Comparison of ENCODE assay signal across 23 cellular contexts in genomic region chr2:238701907-238702206, GRCh38.
"Had no signal": no experiment of that assay in that cellular context is flagged by ENCODE, and none has a peak within 500 bp of the region (broad histone marks: within the 10 kb centered on the region; RNA-seq: fewer than 3 reads in every experiment).

No MANE protein-coding gene starts in this region.

- H3K27ac ChIP-seq: brain microvascular endothelial cell, gastrocnemius medialis, left lung, neutrophil, skin epidermis had no signal

- H3K4me1 Mint-ChIP-seq: activated naive CD4-positive, alpha-beta T cell treated with anti-CD3 and anti-CD28 coated beads, Interleukin-2, amount 10 ng/mL, durations not matched to agents 7 days and 5 days; activated naive CD8-positive, alpha-beta T cell treated with anti-CD3 and anti-CD28 coated beads, Interleukin-2, amount 50 U/mL, for 24 hours; central memory CD8-positive, alpha-beta T cell had no signal

- H3K36me3 ChIP-seq: brain microvascular endothelial cell, gastrocnemius medialis, left lung, neutrophil, upper lobe of right lung had no signal

- ATAC-seq: activated CD8-positive, alpha-beta T cell treated with anti-CD3 and anti-CD28 coated beads, Interleukin-2, amount 10 ng/mL, durations not matched to agents 7 days and 5 days; esophagus mucosa; gastrocnemius medialis; left lung; right cardiac atrium; stimulated activated naive CD8-positive, alpha-beta T cell treated with anti-CD3 and anti-CD28 coated beads, Interleukin-15, amount 100 ng/mL, for 72 hours; upper lobe of right lung had no signal

- H3K9me3 ChIP-seq: gastrocnemius medialis, left lung, neutrophil, upper lobe of right lung had no signal

- H3K4me3 ChIP-seq: gastrocnemius medialis, left lung, skin epidermis, upper lobe of right lung had no signal

- H3K27me3 ChIP-seq: brain microvascular endothelial cell, left lung, neutrophil, upper lobe of right lung had no signal

- H3K36me3 Mint-ChIP-seq: activated naive CD4-positive, alpha-beta T cell treated with anti-CD3 and anti-CD28 coated beads, Interleukin-2, amount 10 ng/mL, durations not matched to agents 7 days and 5 days; naive B cell had no signal

- DNase-seq: activated CD4-positive, alpha-beta T cell treated with anti-CD3 and anti-CD28 coated beads for 48 hours; activated CD4-positive, CD25-positive, alpha-beta regulatory T cell; activated CD8-positive, alpha-beta T cell treated with anti-CD3 and anti-CD28 coated beads, Interleukin-2, amount 10 ng/mL, durations not matched to agents 7 days and 5 days; activated effector memory CD4-positive, alpha-beta T cell treated with Interleukin-2 at 50 U/mL for 16 hours; activated naive CD4-positive, alpha-beta T cell treated with anti-CD3 and anti-CD28 coated beads, Interleukin-2, amount 10 ng/mL, durations not matched to agents 7 days and 5 days; activated naive CD8-positive, alpha-beta T cell treated with anti-CD3 and anti-CD28 coated beads, Interleukin-2, amount 50 U/mL, for 24 hours; anterior cingulate cortex; brain microvascular endothelial cell; cortex of kidney; effector CD4-positive, alpha-beta T cell; gastrocnemius medialis; left lung; naive B cell; right cardiac atrium; stimulated activated CD4-positive, alpha-beta T cell treated with anti-CD3 and anti-CD28 coated beads, Interleukin-15, amount 100 ng/mL, for 24 hours; stimulated activated CD4-positive, alpha-beta T cell treated with anti-CD3 and anti-CD28 coated beads, Interleukin-2, amount 100 ng/mL, for 48 hours; stimulated activated naive CD8-positive, alpha-beta T cell treated with anti-CD3 and anti-CD28 coated beads, Interleukin-15, amount 100 ng/mL, for 72 hours; T1000; upper lobe of right lung had no signal

- H3K9me3 Mint-ChIP-seq: activated naive CD4-positive, alpha-beta T cell treated with anti-CD3 and anti-CD28 coated beads, Interleukin-2, amount 10 ng/mL, durations not matched to agents 7 days and 5 days; activated naive CD8-positive, alpha-beta T cell treated with anti-CD3 and anti-CD28 coated beads, Interleukin-2, amount 50 U/mL, for 24 hours; central memory CD8-positive, alpha-beta T cell; stimulated activated naive CD8-positive, alpha-beta T cell treated with anti-CD3 and anti-CD28 coated beads, Interleukin-15, amount 100 ng/mL, for 72 hours had no signal

- H3K4me1 ChIP-seq: gastrocnemius medialis, left lung had no signal

- H3K27me3 Mint-ChIP-seq: naive B cell; stimulated activated naive CD8-positive, alpha-beta T cell treated with anti-CD3 and anti-CD28 coated beads, Interleukin-15, amount 100 ng/mL, for 72 hours had no signal

- H3K4me3 Mint-ChIP-seq: activated CD8-positive, alpha-beta T cell treated with anti-CD3 and anti-CD28 coated beads, Interleukin-2, amount 10 ng/mL, durations not matched to agents 7 days and 5 days; activated naive CD4-positive, alpha-beta T cell treated with anti-CD3 and anti-CD28 coated beads, Interleukin-2, amount 10 ng/mL, durations not matched to agents 7 days and 5 days; activated naive CD8-positive, alpha-beta T cell treated with anti-CD3 and anti-CD28 coated beads, Interleukin-2, amount 50 U/mL, for 24 hours; central memory CD8-positive, alpha-beta T cell; naive B cell; stimulated activated naive CD8-positive, alpha-beta T cell treated with anti-CD3 and anti-CD28 coated beads, Interleukin-15, amount 100 ng/mL, for 72 hours had no signal

- H3K27ac Mint-ChIP-seq: activated CD8-positive, alpha-beta T cell treated with anti-CD3 and anti-CD28 coated beads, Interleukin-2, amount 10 ng/mL, durations not matched to agents 7 days and 5 days; activated naive CD4-positive, alpha-beta T cell treated with anti-CD3 and anti-CD28 coated beads, Interleukin-2, amount 10 ng/mL, durations not matched to agents 7 days and 5 days; activated naive CD8-positive, alpha-beta T cell treated with anti-CD3 and anti-CD28 coated beads, Interleukin-2, amount 50 U/mL, for 24 hours had no signal
